In the genomic region with DNA sequence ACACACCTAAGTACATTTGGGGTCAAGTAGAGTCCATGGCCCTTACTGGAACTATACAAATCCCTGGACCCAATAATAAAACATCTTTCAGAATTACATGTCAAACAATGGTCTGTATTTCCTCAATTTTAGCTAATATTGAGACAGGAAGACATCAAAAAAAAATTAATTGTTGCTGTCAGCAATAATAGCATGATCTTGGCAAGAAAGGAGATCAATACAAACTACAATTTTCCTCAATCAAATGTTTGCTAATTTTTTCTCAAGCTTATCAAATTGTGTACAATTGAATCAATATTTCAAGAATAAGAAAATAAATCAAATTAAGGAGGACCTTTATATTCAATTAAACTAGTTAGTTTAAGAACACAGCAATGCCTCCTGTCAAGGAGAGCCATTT, we compare ENCODE assay signal across 21 cellular contexts.
"Had no signal": no experiment of that assay in that cellular context is flagged by ENCODE, and none has a peak within 500 bp of the region (broad histone marks: within the 10 kb centered on the region; RNA-seq: fewer than 3 reads in every experiment).

No MANE protein-coding gene starts in this region.

- DNase-seq: activated CD4-positive, alpha-beta T cell treated with anti-CD3 and anti-CD28 coated beads for 1 hour; activated CD4-positive, alpha-beta T cell treated with anti-CD3 and anti-CD28 coated beads, Interleukin-2, amount 50 U/mL, for 1 hour; activated CD8-positive, alpha-beta T cell treated with anti-CD3 and anti-CD28 coated beads, Interleukin-2, amount 10 ng/mL, durations not matched to agents 7 days and 5 days; activated gamma-delta T cell; activated naive CD4-positive, alpha-beta T cell treated with anti-CD3 and anti-CD28 coated beads, Interleukin-2, amount 50 U/mL, for 16 hours; activated naive CD8-positive, alpha-beta T cell treated with anti-CD3 and anti-CD28 coated beads, Interleukin-2, amount 50 U/mL, for 24 hours; anterior cingulate cortex; effector CD8-positive, alpha-beta T cell; erythroblast; foreskin melanocyte; left ventricle myocardium inferior; mammary epithelial cell; occipital lobe; posterior cingulate gyrus; stimulated activated CD4-positive, alpha-beta T cell treated with anti-CD3 and anti-CD28 coated beads, Interleukin-2, amount 100 ng/mL, for 48 hours; stimulated activated CD8-positive, alpha-beta memory T cell treated with anti-CD3 and anti-CD28 coated beads, Interleukin-4, amount 100 ng/mL, for 48 hours; stimulated activated naive B cell treated with anti-CD40 and anti-IgM and Interleukin-4, amounts not matched to agents 10 μg/mL and 1 μg/mL and 100 μg/mL, for 72 hours; transverse colon; uterus had no signal

- H3K4me3 ChIP-seq: left ventricle myocardium inferior, transverse colon, uterus had no signal

- H3K36me3 ChIP-seq: left ventricle myocardium inferior, transverse colon, uterus had no signal

- H3K27me3 ChIP-seq: transverse colon, uterus had no signal

- H3K9me3 ChIP-seq: left ventricle myocardium inferior, transverse colon, uterus had no signal

- H3K4me1 ChIP-seq: left ventricle myocardium inferior, transverse colon, uterus had no signal

- ATAC-seq: activated CD8-positive, alpha-beta T cell treated with anti-CD3 and anti-CD28 coated beads, Interleukin-2, amount 10 ng/mL, durations not matched to agents 7 days and 5 days; sciatic nerve; stimulated activated naive B cell treated with anti-CD40 and anti-IgM and Interleukin-4, amounts not matched to agents 10 μg/mL and 1 μg/mL and 100 μg/mL, for 72 hours had no signal

- FAIRE-seq: TTC549 had no signal

- H3K27ac ChIP-seq: left ventricle myocardium inferior, transverse colon, uterus had no signal
